ENCODE assay signal across 27 cellular contexts in genomic region chrY:8327708-8328354, GRCh38.
"Had no signal": no experiment of that assay in that cellular context is flagged by ENCODE, and none has a peak within 500 bp of the region (broad histone marks: within the 10 kb centered on the region; RNA-seq: fewer than 3 reads in every experiment).

No MANE protein-coding gene starts in this region.

- H3K4me3 ChIP-seq: colonic mucosa, coronary artery, dorsolateral prefrontal cortex, esophagus muscularis mucosa, esophagus squamous epithelium, gastroesophageal sphincter, heart left ventricle, heart right ventricle had no signal

- H3K4me3 Mint-ChIP-seq: dendritic cell treated with granulocyte-macrophage colony-stimulating factor and Interleukin-4, amounts not matched to agents 40 ng/mL and 50 ng/mL, for 4 days; effector memory CD8-positive, alpha-beta T cell; endodermal cell had no signal

- H3K9me3 Mint-ChIP-seq: dendritic cell treated with granulocyte-macrophage colony-stimulating factor and Interleukin-4, amounts not matched to agents 40 ng/mL and 50 ng/mL, for 4 days; effector memory CD8-positive, alpha-beta T cell; endodermal cell had no signal

- H3K9me3 ChIP-seq: colonic mucosa, esophagus muscularis mucosa, esophagus squamous epithelium, gastroesophageal sphincter, heart left ventricle, heart right ventricle had no signal

- DNase-seq: colonic mucosa; cortex of kidney; dermis blood vessel endothelial cell; dorsolateral prefrontal cortex; effector CD4-positive, alpha-beta T cell; effector CD8-positive, alpha-beta T cell; effector memory CD4-positive, alpha-beta T cell; effector memory CD8-positive, alpha-beta T cell; endodermal cell; erythroblast; esophagus squamous epithelium; foreskin fibroblast; foreskin melanocyte; glutamatergic neuron; head of caudate nucleus; heart left ventricle; heart right ventricle had no signal

- H3K36me3 ChIP-seq: colonic mucosa, esophagus muscularis mucosa, esophagus squamous epithelium, gastroesophageal sphincter, heart left ventricle, heart right ventricle had no signal

- H3K27me3 Mint-ChIP-seq: dendritic cell treated with granulocyte-macrophage colony-stimulating factor and Interleukin-4, amounts not matched to agents 40 ng/mL and 50 ng/mL, for 4 days; effector memory CD8-positive, alpha-beta T cell had no signal

- H3K27ac ChIP-seq: colonic mucosa, coronary artery, dorsolateral prefrontal cortex, esophagus muscularis mucosa, esophagus squamous epithelium, foreskin keratinocyte, gastroesophageal sphincter, heart left ventricle, heart right ventricle had no signal

- H3K27me3 ChIP-seq: colonic mucosa, dorsolateral prefrontal cortex, esophagus muscularis mucosa, esophagus squamous epithelium, foreskin keratinocyte, gastroesophageal sphincter, heart left ventricle, heart right ventricle had no signal

- H3K4me1 Mint-ChIP-seq: endodermal cell had no signal

- ATAC-seq: effector memory CD8-positive, alpha-beta T cell; esophagus mucosa; foreskin keratinocyte; gastroesophageal sphincter; heart left ventricle; heart right ventricle had no signal

- H3K4me1 ChIP-seq: colonic mucosa, esophagus muscularis mucosa, esophagus squamous epithelium, foreskin keratinocyte, gastroesophageal sphincter, heart left ventricle, heart right ventricle had no signal

- H3K27ac Mint-ChIP-seq: dendritic cell treated with granulocyte-macrophage colony-stimulating factor and Interleukin-4, amounts not matched to agents 40 ng/mL and 50 ng/mL, for 4 days; effector memory CD8-positive, alpha-beta T cell; endodermal cell had no signal

- FAIRE-seq: colon, endometrium, endothelial cell of umbilical vein, frontal cortex had no signal
